Comparison of ENCODE assay signal across 1 cellular context in the genomic region with DNA sequence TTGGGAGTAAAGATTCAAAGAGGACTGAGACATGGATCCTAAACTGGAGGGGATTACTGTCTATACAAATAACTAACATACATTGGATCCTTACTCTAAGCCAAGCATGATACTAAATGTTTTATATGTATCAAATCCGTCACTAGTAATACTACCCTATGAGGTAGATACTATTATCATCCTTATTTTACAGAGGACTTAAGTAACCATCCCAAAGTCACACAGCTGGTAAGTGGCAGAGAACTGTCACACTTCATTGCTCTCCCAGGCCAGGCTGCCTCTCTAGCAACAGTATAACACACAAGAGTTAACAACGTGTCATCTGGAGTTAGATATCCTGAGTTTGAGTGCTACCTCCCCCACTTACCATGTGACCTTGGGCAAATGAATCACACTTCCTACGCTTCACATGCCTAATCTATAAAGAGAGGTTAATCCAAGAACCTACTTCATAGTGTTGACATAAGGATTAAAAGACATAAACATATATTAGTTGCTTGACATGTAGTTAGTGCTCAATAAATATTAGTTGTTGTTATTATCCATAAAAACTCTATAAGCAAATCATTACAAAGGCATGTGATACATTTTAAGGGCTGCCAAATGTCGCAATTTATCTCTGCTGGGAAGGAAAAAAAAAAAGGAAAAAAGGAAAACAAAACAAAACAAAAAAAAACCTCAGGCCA.
TF ChIP-seq lines count a peak whose summit lies in the region.

No MANE protein-coding gene starts in this region.

TF ChIP-seq in K562, 482 proteins besides CTCF, POLR2A, EP300 and RAD21 (continued from another document and continues in another):
- TF ChIP-seq ZNF354B (CRISPR knock-in tag; IDR thresholded peaks at IDR 0.05) (no peak), ZNF23 (CRISPR knock-in tag; IDR thresholded peaks at IDR 0.05) (no peak), TARDBP (IDR thresholded peaks at IDR 0.05) (no peak), AFF1 (IDR thresholded peaks at IDR 0.05; ENCODE audit: low read depth in 1 of 2, partially characterized antibody in 2 of 2) (peak in 1 of 2 experiments; percentile 25), ZNF175 (CRISPR knock-in tag; IDR thresholded peaks at IDR 0.05; ENCODE audit: low read depth) (no peak), CSDE1 (IDR thresholded peaks at IDR 0.05) (no peak), EP400 (IDR thresholded peaks at IDR 0.05) (peak; percentile 40), NR3C1 (CRISPR knock-in tag; IDR thresholded peaks at IDR 0.05) (no peak), FOXK2 (conservative IDR thresholded peaks at IDR 0.05 in 1 of 2, IDR thresholded peaks at IDR 0.05 in 1 of 2; ENCODE audit: low read depth in 2 of 2) (no peak), MTA3 (IDR thresholded peaks at IDR 0.05; ENCODE audit: borderline replicate concordance) (no peak), ZNF3 (CRISPR knock-in tag; IDR thresholded peaks at IDR 0.05) (no peak), KDM4B (IDR thresholded peaks at IDR 0.05; ENCODE audit: borderline replicate concordance in 2 of 2, low read depth in 1 of 2) (no peak), CBFB (CRISPR knock-in tag; IDR thresholded peaks at IDR 0.05) (no peak), ZHX1 (conservative IDR thresholded peaks at IDR 0.05; ENCODE audit: low read length) (no peak), NR1H2 (CRISPR knock-in tag; IDR thresholded peaks at IDR 0.05) (no peak), ATF7 (IDR thresholded peaks at IDR 0.05) (peak; percentile 29; the same call in 1 of the 2 replicates), ARID2 (IDR thresholded peaks at IDR 0.05) (no peak), HCFC1 (IDR thresholded peaks at IDR 0.05; ENCODE audit: low read depth, low read length) (no peak), ZNF133 (CRISPR knock-in tag; IDR thresholded peaks at IDR 0.05) (no peak), STAG1 (CRISPR knock-in tag; IDR thresholded peaks at IDR 0.05; ENCODE audit: borderline replicate concordance) (no peak), POLR2H (tag; IDR thresholded peaks at IDR 0.05; ENCODE audit: low read depth) (0 out of 2 replicates have a peak, but pooled peaks have one; percentile 54), ZBTB11 (CRISPR knock-in tag; IDR thresholded peaks at IDR 0.05) (no peak), TCF7 (IDR thresholded peaks at IDR 0.05; ENCODE audit: borderline replicate concordance) (no peak)
- TF ChIP-seq, protein P1, sequence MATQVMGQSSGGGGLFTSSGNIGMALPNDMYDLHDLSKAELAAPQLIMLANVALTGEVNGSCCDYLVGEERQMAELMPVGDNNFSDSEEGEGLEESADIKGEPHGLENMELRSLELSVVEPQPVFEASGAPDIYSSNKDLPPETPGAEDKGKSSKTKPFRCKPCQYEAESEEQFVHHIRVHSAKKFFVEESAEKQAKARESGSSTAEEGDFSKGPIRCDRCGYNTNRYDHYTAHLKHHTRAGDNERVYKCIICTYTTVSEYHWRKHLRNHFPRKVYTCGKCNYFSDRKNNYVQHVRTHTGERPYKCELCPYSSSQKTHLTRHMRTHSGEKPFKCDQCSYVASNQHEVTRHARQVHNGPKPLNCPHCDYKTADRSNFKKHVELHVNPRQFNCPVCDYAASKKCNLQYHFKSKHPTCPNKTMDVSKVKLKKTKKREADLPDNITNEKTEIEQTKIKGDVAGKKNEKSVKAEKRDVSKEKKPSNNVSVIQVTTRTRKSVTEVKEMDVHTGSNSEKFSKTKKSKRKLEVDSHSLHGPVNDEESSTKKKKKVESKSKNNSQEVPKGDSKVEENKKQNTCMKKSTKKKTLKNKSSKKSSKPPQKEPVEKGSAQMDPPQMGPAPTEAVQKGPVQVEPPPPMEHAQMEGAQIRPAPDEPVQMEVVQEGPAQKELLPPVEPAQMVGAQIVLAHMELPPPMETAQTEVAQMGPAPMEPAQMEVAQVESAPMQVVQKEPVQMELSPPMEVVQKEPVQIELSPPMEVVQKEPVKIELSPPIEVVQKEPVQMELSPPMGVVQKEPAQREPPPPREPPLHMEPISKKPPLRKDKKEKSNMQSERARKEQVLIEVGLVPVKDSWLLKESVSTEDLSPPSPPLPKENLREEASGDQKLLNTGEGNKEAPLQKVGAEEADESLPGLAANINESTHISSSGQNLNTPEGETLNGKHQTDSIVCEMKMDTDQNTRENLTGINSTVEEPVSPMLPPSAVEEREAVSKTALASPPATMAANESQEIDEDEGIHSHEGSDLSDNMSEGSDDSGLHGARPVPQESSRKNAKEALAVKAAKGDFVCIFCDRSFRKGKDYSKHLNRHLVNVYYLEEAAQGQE (CRISPR knock-in tag; IDR thresholded peaks at IDR 0.05; ENCODE audit: low read depth) = no peak
- TF ChIP-seq, protein P2, sequence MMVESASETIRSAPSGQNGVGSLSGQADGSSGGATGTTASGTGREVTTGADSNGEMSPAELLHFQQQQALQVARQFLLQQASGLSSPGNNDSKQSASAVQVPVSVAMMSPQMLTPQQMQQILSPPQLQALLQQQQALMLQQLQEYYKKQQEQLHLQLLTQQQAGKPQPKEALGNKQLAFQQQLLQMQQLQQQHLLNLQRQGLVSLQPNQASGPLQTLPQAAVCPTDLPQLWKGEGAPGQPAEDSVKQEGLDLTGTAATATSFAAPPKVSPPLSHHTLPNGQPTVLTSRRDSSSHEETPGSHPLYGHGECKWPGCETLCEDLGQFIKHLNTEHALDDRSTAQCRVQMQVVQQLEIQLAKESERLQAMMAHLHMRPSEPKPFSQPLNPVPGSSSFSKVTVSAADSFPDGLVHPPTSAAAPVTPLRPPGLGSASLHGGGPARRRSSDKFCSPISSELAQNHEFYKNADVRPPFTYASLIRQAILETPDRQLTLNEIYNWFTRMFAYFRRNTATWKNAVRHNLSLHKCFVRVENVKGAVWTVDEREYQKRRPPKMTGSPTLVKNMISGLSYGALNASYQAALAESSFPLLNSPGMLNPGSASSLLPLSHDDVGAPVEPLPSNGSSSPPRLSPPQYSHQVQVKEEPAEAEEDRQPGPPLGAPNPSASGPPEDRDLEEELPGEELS (CRISPR knock-in tag; IDR thresholded peaks at IDR 0.05; ENCODE audit: borderline replicate concordance) = no peak
- TF ChIP-seq, protein P3, sequence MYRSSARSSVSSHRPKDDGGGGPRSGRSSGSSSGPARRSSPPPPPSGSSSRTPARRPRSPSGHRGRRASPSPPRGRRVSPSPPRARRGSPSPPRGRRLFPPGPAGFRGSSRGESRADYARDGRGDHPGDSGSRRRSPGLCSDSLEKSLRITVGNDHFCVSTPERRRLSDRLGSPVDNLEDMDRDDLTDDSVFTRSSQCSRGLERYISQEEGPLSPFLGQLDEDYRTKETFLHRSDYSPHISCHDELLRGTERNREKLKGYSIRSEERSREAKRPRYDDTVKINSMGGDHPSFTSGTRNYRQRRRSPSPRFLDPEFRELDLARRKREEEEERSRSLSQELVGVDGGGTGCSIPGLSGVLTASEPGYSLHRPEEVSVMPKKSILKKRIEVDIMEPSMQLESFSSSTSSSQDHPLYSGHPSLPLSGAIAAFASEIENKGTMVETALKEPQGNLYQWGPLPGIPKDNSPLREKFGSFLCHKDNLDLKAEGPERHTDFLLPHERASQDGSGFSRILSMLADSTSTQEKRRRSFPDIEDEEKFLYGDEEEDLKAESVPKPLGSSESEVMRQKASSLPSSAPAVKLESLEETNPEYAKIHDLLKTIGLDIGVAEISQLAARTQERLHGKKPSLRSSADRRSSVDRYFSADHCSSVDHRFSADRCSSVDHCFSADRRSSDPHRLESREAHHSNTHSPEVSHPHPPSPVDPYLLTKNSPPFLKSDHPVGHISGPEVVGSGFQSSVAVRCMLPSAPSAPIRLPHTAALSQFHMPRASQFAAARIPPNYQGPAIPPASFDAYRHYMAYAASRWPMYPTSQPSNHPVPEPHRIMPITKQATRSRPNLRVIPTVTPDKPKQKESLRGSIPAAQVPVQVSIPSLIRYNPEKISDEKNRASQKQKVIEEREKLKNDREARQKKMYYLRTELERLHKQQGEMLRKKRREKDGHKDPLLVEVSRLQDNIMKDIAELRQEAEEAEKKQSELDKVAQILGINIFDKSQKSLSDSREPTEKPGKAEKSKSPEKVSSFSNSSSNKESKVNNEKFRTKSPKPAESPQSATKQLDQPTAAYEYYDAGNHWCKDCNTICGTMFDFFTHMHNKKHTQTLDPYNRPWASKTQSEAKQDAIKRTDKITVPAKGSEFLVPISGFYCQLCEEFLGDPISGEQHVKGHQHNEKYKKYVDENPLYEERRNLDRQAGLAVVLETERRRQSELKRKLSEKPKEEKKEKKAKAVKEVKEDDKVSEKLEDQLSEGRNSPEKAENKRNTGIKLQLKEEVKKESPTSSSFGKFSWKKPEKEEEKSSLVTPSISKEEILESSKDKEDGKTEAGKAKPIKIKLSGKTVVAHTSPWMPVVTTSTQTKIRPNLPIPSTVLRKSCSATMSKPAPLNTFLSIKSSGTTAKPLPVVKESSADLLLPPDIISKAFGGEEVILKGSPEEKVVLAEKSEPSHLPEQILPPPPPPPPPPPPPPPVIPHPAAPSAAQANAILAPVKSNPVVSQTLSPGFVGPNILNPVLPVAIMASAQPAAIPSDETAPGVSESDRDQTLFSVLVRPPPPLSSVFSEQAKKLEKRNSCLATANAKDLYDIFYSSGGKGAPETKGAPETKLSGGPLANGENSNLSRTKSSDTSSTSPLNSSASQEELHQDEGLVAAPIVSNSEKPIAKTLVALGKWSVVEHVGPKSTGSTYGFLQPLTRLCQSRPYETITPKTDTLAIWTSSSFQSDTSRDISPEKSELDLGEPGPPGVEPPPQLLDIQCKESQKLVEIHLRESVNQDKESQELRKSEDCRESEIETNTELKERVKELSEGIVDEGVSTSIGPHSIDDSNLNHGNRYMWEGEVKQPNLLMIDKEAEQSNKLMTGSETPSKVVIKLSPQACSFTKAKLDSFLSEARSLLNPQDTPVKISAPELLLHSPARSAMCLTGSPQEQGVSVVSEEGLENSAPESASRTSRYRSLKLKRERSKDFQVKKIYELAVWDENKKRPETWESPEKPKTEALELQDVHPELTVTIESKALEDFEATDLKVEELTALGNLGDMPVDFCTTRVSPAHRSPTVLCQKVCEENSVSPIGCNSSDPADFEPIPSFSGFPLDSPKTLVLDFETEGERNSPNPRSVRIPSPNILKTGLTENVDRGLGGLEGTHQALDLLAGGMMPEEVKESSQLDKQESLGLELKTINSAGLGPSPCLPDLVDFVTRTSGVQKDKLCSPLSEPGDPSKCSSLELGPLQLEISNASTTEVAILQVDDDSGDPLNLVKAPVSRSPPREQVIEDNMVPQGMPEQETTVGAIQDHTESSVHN (IDR thresholded peaks at IDR 0.05; ENCODE audit: borderline replicate concordance in 1 of 2, low read depth in 1 of 2) = no peak
